In the genomic region with DNA sequence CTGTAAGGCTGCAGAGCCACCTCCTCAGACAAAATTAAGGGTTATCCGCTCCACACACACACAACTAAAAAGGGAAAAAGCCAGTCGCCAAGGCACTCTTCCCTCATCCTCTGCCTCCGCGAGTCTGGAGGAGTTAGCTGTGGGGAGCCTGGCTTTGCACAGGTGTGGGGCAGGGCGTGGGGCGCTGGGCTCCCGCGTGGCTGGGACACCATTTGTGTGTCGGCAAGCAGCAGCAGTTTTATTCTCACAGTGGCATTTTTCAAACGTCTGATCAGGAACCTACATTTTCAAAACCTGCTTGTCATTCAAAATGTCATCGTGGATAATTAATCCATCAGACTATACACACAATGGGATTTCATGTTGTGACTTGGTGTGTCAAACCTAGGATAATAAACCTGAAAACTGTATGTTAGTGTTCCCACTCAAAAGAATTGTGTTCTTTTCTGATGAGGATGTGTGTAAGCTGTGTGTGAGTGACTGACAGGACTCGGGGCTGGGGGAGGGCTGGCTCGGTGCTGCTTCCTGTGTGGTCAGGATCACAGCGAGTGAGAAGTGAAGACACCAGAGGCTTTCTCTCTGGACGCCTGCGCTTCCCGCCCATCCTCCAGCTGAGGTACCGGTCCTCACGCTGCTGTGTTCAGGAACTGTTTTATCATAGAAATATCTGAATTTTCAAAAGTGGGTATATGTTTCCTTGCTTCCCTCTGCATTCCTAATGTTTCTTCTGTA, we compare ENCODE assay signal across 8 cellular contexts.
DNase-seq lines count a peak whose midpoint lies in the region; ATAC-seq and TF ChIP-seq lines count a peak whose summit lies in the region.

No MANE protein-coding gene starts in this region.

- no peaks in the 10 kb centered on the region for H3K27me3 Mint-ChIP-seq in activated naive CD8-positive, alpha-beta T cell treated with anti-CD3 and anti-CD28 coated beads for 36 hours

- H3K36me3 ChIP-seq in osteoblast (ENCODE audit: insufficient read depth, low read length), result no peaks in the 10 kb centered on the region

- H3K9me3 ChIP-seq in osteoblast (ENCODE audit: low read depth, low read length), result no peaks in the 10 kb centered on the region

- no peak overlapping the region for H3K4me2 ChIP-seq in osteoblast (ENCODE audit: insufficient read depth, low read length)

- TF ChIP-seq CTCF in osteoblast (IDR thresholded peaks at IDR 0.05; ENCODE audit: extremely low read depth, low read depth, low read length), result no peak

- DNase-seq in GM19238 (ENCODE audit: insufficient read length, low spot score) (peak; percentile 77), T-helper 1 cell (peak in 4 of 5 donors; percentile 39 to 85 (median 45)), osteoblast (ENCODE audit: insufficient read length, low spot score, missing footprints) (no peak), NCI-H1092 treated with DMSO at 0.1 percent for 48 hours (lab: John Stamatoyannopoulos, UW) (no peak), cerebellar nuclear complex (lab: John Stamatoyannopoulos, UW) (no peak)
- DNase-seq in activated naive CD8-positive, alpha-beta T cell treated with anti-CD3 and anti-CD28 coated beads for 36 hours, result peak; percentile 84
- peak; percentile 34 to 51 for DNase-seq in stimulated activated CD4-positive, alpha-beta T cell treated with anti-CD3 and anti-CD28 coated beads, Interleukin-1b, Interleukin-23, amount 100 ng/mL, for 1 hour (ENCODE audit: low read depth in 2 of 2)

- no peaks in the 10 kb centered on the region for H3K9me3 Mint-ChIP-seq in activated naive CD8-positive, alpha-beta T cell treated with anti-CD3 and anti-CD28 coated beads for 36 hours

- peak overlapping the region; percentile 90 for H3K27ac Mint-ChIP-seq in activated naive CD8-positive, alpha-beta T cell treated with anti-CD3 and anti-CD28 coated beads for 36 hours

- ATAC-seq in HG03103 (IDR thresholded peaks at IDR 0.05; ENCODE audit: low read depth, unreplicated experiment), result peak; percentile 92

- H3K79me2 ChIP-seq in osteoblast (ENCODE audit: insufficient read depth, low read length), result no peaks in the 10 kb centered on the region

- H3K4me1 Mint-ChIP-seq in activated naive CD8-positive, alpha-beta T cell treated with anti-CD3 and anti-CD28 coated beads for 36 hours, result peaks cover 66% of the 10 kb centered on the region

- H4K20me1 ChIP-seq in osteoblast (ENCODE audit: insufficient read depth, low read length), result no peaks in the 10 kb centered on the region

- peaks cover 8% of the 10 kb centered on the region for H3K36me3 Mint-ChIP-seq in activated naive CD8-positive, alpha-beta T cell treated with anti-CD3 and anti-CD28 coated beads for 36 hours

- no peaks in the 10 kb centered on the region for H3K4me1 ChIP-seq in osteoblast (ENCODE audit: insufficient read depth, low read length)

- peaks cover 6% of the 10 kb centered on the region for H3K27me3 ChIP-seq in osteoblast (ENCODE audit: insufficient read depth, low read length)

- H3K4me3 Mint-ChIP-seq in activated naive CD8-positive, alpha-beta T cell treated with anti-CD3 and anti-CD28 coated beads for 36 hours, result peak overlapping the region; percentile 50

- H2AFZ ChIP-seq in osteoblast (ENCODE audit: low read length), result no peak overlapping the region

- no peak overlapping the region for H3K27ac ChIP-seq in osteoblast (ENCODE audit: low read depth, low read length)

- H3K4me3 ChIP-seq in osteoblast (ENCODE audit: insufficient read depth, low read length), result no peak overlapping the region

Comparison
In these comparisons a context has a peak if more than half of its experiments do, and no peak if none do; other contexts are left out.
1. DNase-seq: peak in GM19238 (single experiment), T-helper 1 cell (4 of 5), activated naive CD8-positive, alpha-beta T cell treated with anti-CD3 and anti-CD28 coated beads for 36 hours (single experiment) and stimulated activated CD4-positive, alpha-beta T cell treated with anti-CD3 and anti-CD28 coated beads, Interleukin-1b, Interleukin-23, amount 100 ng/mL, for 1 hour (2 of 2); none in osteoblast (single experiment), NCI-H1092 treated with DMSO at 0.1 percent for 48 hours (single experiment) and cerebellar nuclear complex (0 of 2).